ENCODE assay signal across 9 cellular contexts in genomic region chr11:75342231-75342918, GRCh38. TPM values are rescaled to one million over a fixed set of nuclear protein-coding genes. Genes with fewer than 3 reads are reported as not detected.
DNase-seq lines count a peak whose midpoint lies in the region; ATAC-seq and TF ChIP-seq lines count a peak whose summit lies in the region.
"Had no signal": no experiment of that assay in that cellular context is flagged by ENCODE, and none has a peak within 500 bp of the region (broad histone marks: within the 10 kb centered on the region; RNA-seq: fewer than 3 reads in every experiment).

No MANE protein-coding gene starts in this region.

- H3K36me3 ChIP-seq in breast epithelium (no peaks in the 10 kb centered on the region), upper lobe of left lung (peaks cover 0 to 5% (median 0%) of the 10 kb centered on the region in 4 donors)

- intact Hi-C loops in breast epithelium (cut with DNase I; ENCODE audit: low total_unique reads) (no loop called here), MCF 10A (cut with micrococcal nuclease) (no loop called here)

- POLR2A ChIA-PET in MCF 10A (lab: Yijun Ruan, JAX), result no interaction called here

- WGBS in upper lobe of left lung, 2 donors, result 44 to 57% methylated on average over 14 to 15 of the region's 15 CpGs

- DNase-seq in breast epithelium (ENCODE audit: low spot score in 2 of 2), result no peak
- no peak for DNase-seq in MCF 10A (ENCODE audit: unreplicated experiment)
- DNase-seq in midbrain (lab: John Stamatoyannopoulos, UW), result peak; percentile 27
- DNase-seq in upper lobe of left lung, result no peak
- DNase-seq in epidermal melanocyte (ENCODE audit: insufficient read length, low spot score), result no peak
- no peak for DNase-seq in central memory CD4-positive, alpha-beta T cell
- DNase-seq: activated gamma-delta T cell had no signal

- no peak for TF ChIP-seq EP300 in upper lobe of left lung (IDR thresholded peaks at IDR 0.05)

- no peak overlapping the region for H3K27ac Mint-ChIP-seq in MCF 10A (ENCODE audit: low read depth, unreplicated experiment)
- H3K27ac Mint-ChIP-seq in activated naive CD8-positive, alpha-beta T cell, result peak overlapping the region; percentile 85

- peak overlapping the region; percentile 91 to 99 for H3K27ac ChIP-seq in breast epithelium
- H3K27ac ChIP-seq in upper lobe of left lung, result peak overlapping the region; percentile 78 to 97 (median 96)

- H3K27me3 ChIP-seq in breast epithelium (no peaks in the 10 kb centered on the region), upper lobe of left lung (no peaks in the 10 kb centered on the region)

- TF ChIP-seq POLR2A in breast epithelium (IDR thresholded peaks at IDR 0.05), result no peak
- no peak for TF ChIP-seq POLR2A in upper lobe of left lung (IDR thresholded peaks at IDR 0.05)

- H3K4me1 Mint-ChIP-seq in MCF 10A (ENCODE audit: insufficient read depth, unreplicated experiment), result peaks cover 28% of the 10 kb centered on the region
- peaks cover 94% of the 10 kb centered on the region for H3K4me1 Mint-ChIP-seq in activated naive CD8-positive, alpha-beta T cell (ENCODE audit: low read depth)

- no peaks in the 10 kb centered on the region for H3K9me3 Mint-ChIP-seq in MCF 10A (ENCODE audit: unreplicated experiment)
- no peaks in the 10 kb centered on the region for H3K9me3 Mint-ChIP-seq in activated naive CD8-positive, alpha-beta T cell (ENCODE audit: low read depth)

- no peaks in the 10 kb centered on the region for H3K27me3 Mint-ChIP-seq in MCF 10A (ENCODE audit: insufficient read depth, unreplicated experiment)
- no peaks in the 10 kb centered on the region for H3K27me3 Mint-ChIP-seq in activated naive CD8-positive, alpha-beta T cell

- no peak for TF ChIP-seq CTCF in breast epithelium (IDR thresholded peaks at IDR 0.05)
- no peak for TF ChIP-seq CTCF in MCF 10A (IDR thresholded peaks at IDR 0.05; ENCODE audit: unreplicated experiment)
- TF ChIP-seq CTCF in upper lobe of left lung (IDR thresholded peaks at IDR 0.05), result no peak

- H3K36me3 Mint-ChIP-seq in MCF 10A (ENCODE audit: insufficient read depth, unreplicated experiment), result peaks cover 11% of the 10 kb centered on the region
- no peaks in the 10 kb centered on the region for H3K36me3 Mint-ChIP-seq in activated naive CD8-positive, alpha-beta T cell

- H3K4me3 Mint-ChIP-seq in MCF 10A (ENCODE audit: unreplicated experiment), result no peak overlapping the region
- H3K4me3 Mint-ChIP-seq in activated naive CD8-positive, alpha-beta T cell, result peak overlapping the region; percentile 32

- BruUV-seq in MCF 10A (replicated peaks; lab: Mats Ljungman, UMichigan), result no TSS peak

- CTCF ChIA-PET in MCF 10A (lab: Yijun Ruan, JAX), result interaction anchor here (0.9 to 4.4 kb wide), 4 partner anchors 13 to 62 kb away, joined by 3 to 22 read pairs (median 6); no protein-coding TSS in a partner anchor

- H3K4me1 ChIP-seq in breast epithelium, result peaks cover 30 to 76% of the 10 kb centered on the region in 2 donors
- peaks cover 99 to 100% (median 100%) of the 10 kb centered on the region in 4 donors for H3K4me1 ChIP-seq in upper lobe of left lung

- no peaks in the 10 kb centered on the region for H3K9me3 ChIP-seq in breast epithelium
- H3K9me3 ChIP-seq in upper lobe of left lung, result no peaks in the 10 kb centered on the region

- H3K4me3 ChIP-seq in breast epithelium, result no peak overlapping the region
- no peak overlapping the region for H3K4me3 ChIP-seq in upper lobe of left lung

- no peak for ATAC-seq in upper lobe of left lung (ENCODE audit: low FRiP score in 2 of 2)
- ATAC-seq in GM18502 (IDR thresholded peaks at IDR 0.05; ENCODE audit: poor library complexity, unreplicated experiment), result no peak

RNA-seq across cellular contexts. Expression of gene ARRB1, which starts 9.1 kb away (rescaled TPM):
- total RNA-seq in breast epithelium (10 to 100 TPM; 31.2 to 64.0 (median 42.3) TPM), MCF 10A (2022) (0.44 and 0.98 TPM in 2 replicates), upper lobe of left lung (100 to 1,000 TPM; 119 to 235 (median 170) TPM)

RNA-seq across cellular contexts. Expression of gene RPS3, which starts 56.9 kb away (rescaled TPM):
- total RNA-seq in breast epithelium (1,000 to 10,000 TPM; 1,024 to 2,406 (median 1,978) TPM), MCF 10A (2022) (3,172 and 3,444 TPM in 2 replicates), upper lobe of left lung (1,000 to 10,000 TPM in 4 of 6 donors, 100 to 1,000 TPM in 2; 474 to 2,141 (median 1,268) TPM)

Comparison
In these comparisons a context has a peak if more than half of its experiments do, and no peak if none do; other contexts are left out.
1. RNA of gene ARRB1, which starts 9.1 kb away (total RNA-seq): 119 to 235 TPM in upper lobe of left lung and 31.2 to 64.0 TPM in breast epithelium; 0.44 to 0.98 TPM in MCF 10A; every median in the first group is over 10 times any median in the second.